Comparison of ENCODE assay signal across 11 cellular contexts in the genomic region with DNA sequence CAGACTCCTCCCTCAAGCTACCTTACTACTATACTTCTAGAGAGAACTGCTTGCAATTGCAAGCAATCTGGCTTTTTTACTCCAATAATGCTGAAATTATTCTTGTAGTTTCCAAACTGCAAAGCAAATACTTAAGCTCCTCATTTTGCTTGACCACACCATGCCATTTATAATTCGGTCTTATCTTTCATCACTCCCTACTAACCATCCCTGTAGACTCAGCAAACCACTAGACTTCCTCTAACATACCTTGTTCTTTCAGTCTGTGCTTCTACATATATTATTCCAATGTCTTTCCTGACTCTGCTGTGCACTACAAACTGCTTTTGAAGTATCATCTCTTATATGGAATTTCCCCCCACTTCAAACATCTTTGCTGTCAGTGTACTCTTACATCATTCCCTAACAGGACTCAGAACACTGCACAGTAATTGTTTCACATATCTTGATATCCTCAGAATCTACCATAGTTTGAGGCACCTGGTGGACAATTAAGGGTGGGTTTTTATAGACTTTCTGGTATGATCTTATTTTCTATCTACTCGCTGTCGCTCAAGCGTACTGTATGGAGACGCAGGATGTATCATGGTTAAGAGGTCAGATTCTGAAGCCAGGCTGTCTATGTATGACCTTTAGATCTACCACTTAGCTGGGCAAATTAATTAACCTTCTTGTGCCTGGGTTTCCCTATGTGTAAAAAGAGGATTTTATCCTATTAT.
DNase-seq lines count a peak whose midpoint lies in the region; ATAC-seq, FAIRE-seq and TF ChIP-seq lines count a peak whose summit lies in the region.
"Had no signal": no experiment of that assay in that cellular context is flagged by ENCODE, and none has a peak within 500 bp of the region (broad histone marks: within the 10 kb centered on the region; RNA-seq: fewer than 3 reads in every experiment).

No MANE protein-coding gene starts in this region.

- no peak for ATAC-seq in HG02798 (IDR thresholded peaks at IDR 0.05; ENCODE audit: poor library complexity, unreplicated experiment)

- peaks cover 35% of the 10 kb centered on the region for H3K36me3 Mint-ChIP-seq in T-helper 2 cell treated with Interferon-gamma antibody and Interleukin-4, amounts not matched to agents 5 μg/mL and 100 μg/mL, for 36 hours (ENCODE audit: low read depth)

- peaks cover 4% of the 10 kb centered on the region for H3K9me3 Mint-ChIP-seq in T-helper 2 cell treated with Interferon-gamma antibody and Interleukin-4, amounts not matched to agents 5 μg/mL and 100 μg/mL, for 36 hours

- TF ChIP-seq CTCF in fibroblast of pulmonary artery (IDR thresholded peaks at IDR 0.05; ENCODE audit: low read length, missing control alignments), result no peak

- FAIRE-seq in H54 (lab: Jason Lieb, UNC), result no peak
- FAIRE-seq: A204.1, TTC549 had no signal

- no peak for TF ChIP-seq POLR2A in H54 (IDR thresholded peaks at IDR 0.05; ENCODE audit: low read depth, low read length)

- peaks cover 57% of the 10 kb centered on the region for H3K4me1 Mint-ChIP-seq in T-helper 2 cell treated with Interferon-gamma antibody and Interleukin-4, amounts not matched to agents 5 μg/mL and 100 μg/mL, for 36 hours (ENCODE audit: low read depth)

- H3K27ac Mint-ChIP-seq in T-helper 2 cell treated with Interferon-gamma antibody and Interleukin-4, amounts not matched to agents 5 μg/mL and 100 μg/mL, for 36 hours, result peak overlapping the region; percentile 1

- no peaks in the 10 kb centered on the region for H3K27me3 Mint-ChIP-seq in T-helper 2 cell treated with Interferon-gamma antibody and Interleukin-4, amounts not matched to agents 5 μg/mL and 100 μg/mL, for 36 hours (ENCODE audit: low read depth)

- H3K4me3 Mint-ChIP-seq in T-helper 2 cell treated with Interferon-gamma antibody and Interleukin-4, amounts not matched to agents 5 μg/mL and 100 μg/mL, for 36 hours, result peak overlapping the region; percentile 99

- peak overlapping the region; percentile 94 for H3K4me3 ChIP-seq in fibroblast of pulmonary artery (replicated peaks; ENCODE audit: low read depth, low read length)
- peak overlapping the region in 6 of 7 experiments; percentile 57 to 89 (median 68) for H3K4me3 ChIP-seq in skin epidermis

- DNase-seq in NCI-H187 treated with DMSO at 0.1 percent for 48 hours (lab: John Stamatoyannopoulos, UW) (peak; percentile 33), NCI-H187 (lab: John Stamatoyannopoulos, UW) (no peak), fibroblast of pulmonary artery (ENCODE audit: low read depth) (peak; percentile 36), H54 (ENCODE audit: insufficient read length, low spot score) (no peak), GF-D8 (lab: John Stamatoyannopoulos, UW) (no peak)
- DNase-seq in T-helper 2 cell treated with Interferon-gamma antibody and Interleukin-4, amounts not matched to agents 5 μg/mL and 100 μg/mL, for 36 hours (ENCODE audit: low spot score), result no peak
- DNase-seq: stimulated activated CD4-positive, alpha-beta T cell treated with anti-CD3 and anti-CD28 coated beads, Interleukin-4, amount 100 ng/mL, for 1 hour had no signal

- peak overlapping the region in 5 of 21 experiments; percentile 31 to 100 (median 98) for H3K27ac ChIP-seq in skin epidermis

Comparison
In these comparisons a context has a peak if more than half of its experiments do, and no peak if none do; other contexts are left out.
1. DNase-seq: peak in NCI-H187 treated with DMSO at 0.1 percent for 48 hours (single experiment) and fibroblast of pulmonary artery (single experiment); none in NCI-H187 (0 of 2), T-helper 2 cell treated with Interferon-gamma antibody and Interleukin-4, amounts not matched to agents 5 μg/mL and 100 μg/mL, for 36 hours (single experiment), H54 (single experiment) and GF-D8 (single experiment).